ENCODE assay signal across 1 cellular context in genomic region chr16:67943256-67943618, GRCh38.
TF ChIP-seq lines count a peak whose summit lies in the region.

No MANE protein-coding gene starts in this region.

TF ChIP-seq in HepG2, 621 proteins besides CTCF, POLR2A, EP300 and RAD21 (continued from another document and continues in another):
- TF ChIP-seq DZIP1 (CRISPR knock-in tag; IDR thresholded peaks at IDR 0.05) (0 out of 2 replicates have a peak, but pooled peaks have one; percentile 13), HNF1B (CRISPR knock-in tag; IDR thresholded peaks at IDR 0.05) (no peak), IKZF5 (CRISPR knock-in tag; IDR thresholded peaks at IDR 0.05) (0 out of 2 replicates have a peak, but pooled peaks have one; percentile 6), RNF219 (CRISPR knock-in tag; IDR thresholded peaks at IDR 0.05) (no peak), GZF1 (CRISPR knock-in tag; IDR thresholded peaks at IDR 0.05) (0 out of 2 replicates have a peak, but pooled peaks have one; percentile 1), ZNF207 (IDR thresholded peaks at IDR 0.05; ENCODE audit: borderline replicate concordance) (no peak), SSRP1 (CRISPR knock-in tag; IDR thresholded peaks at IDR 0.05) (no peak), LRRFIP1 (CRISPR knock-in tag; conservative IDR thresholded peaks at IDR 0.05) (no peak), ZNF333 (CRISPR knock-in tag; IDR thresholded peaks at IDR 0.05; ENCODE audit: borderline replicate concordance) (no peak), HMGA1 (CRISPR knock-in tag; conservative IDR thresholded peaks at IDR 0.05) (no peak), MBNL3 (CRISPR knock-in tag; conservative IDR thresholded peaks at IDR 0.05) (no peak), ZNF572 (CRISPR knock-in tag; IDR thresholded peaks at IDR 0.05) (no peak), PAF1 (CRISPR knock-in tag; IDR thresholded peaks at IDR 0.05) (no peak), ZNF580 (CRISPR knock-in tag; IDR thresholded peaks at IDR 0.05; ENCODE audit: borderline replicate concordance, low read depth) (no peak), STAG1 (CRISPR knock-in tag; IDR thresholded peaks at IDR 0.05) (no peak), U2AF1 (optimal IDR thresholded peaks at IDR 0.05; ENCODE audit: low read depth, low read length) (no peak), ZNF253 (CRISPR knock-in tag; IDR thresholded peaks at IDR 0.05; ENCODE audit: borderline replicate concordance) (no peak), SMYD3 (CRISPR knock-in tag; IDR thresholded peaks at IDR 0.05) (no peak), MTA1 (CRISPR knock-in tag; IDR thresholded peaks at IDR 0.05; ENCODE audit: borderline replicate concordance) (peak; percentile 99), GLI4 (CRISPR knock-in tag; IDR thresholded peaks at IDR 0.05; ENCODE audit: borderline replicate concordance) (no peak), ZFP82 (CRISPR knock-in tag; IDR thresholded peaks at IDR 0.05; ENCODE audit: borderline replicate concordance) (no peak), TBX2 (CRISPR knock-in tag; IDR thresholded peaks at IDR 0.05; ENCODE audit: borderline replicate concordance) (peak; percentile 88), NKX3-1 (CRISPR knock-in tag; IDR thresholded peaks at IDR 0.05) (no peak), STAT6 (CRISPR knock-in tag; IDR thresholded peaks at IDR 0.05; ENCODE audit: borderline replicate concordance) (0 out of 2 replicates have a peak, but pooled peaks have one; percentile 16), ZNF574 (CRISPR knock-in tag; IDR thresholded peaks at IDR 0.05) (no peak), ZNF616 (CRISPR knock-in tag; IDR thresholded peaks at IDR 0.05; ENCODE audit: low read depth) (no peak), ZNF12 (CRISPR knock-in tag; IDR thresholded peaks at IDR 0.05) (no peak), ZNF225 (CRISPR knock-in tag; IDR thresholded peaks at IDR 0.05) (no peak), SMARCC2 (IDR thresholded peaks at IDR 0.05) (no peak), NCOA5 (CRISPR knock-in tag; IDR thresholded peaks at IDR 0.05) (no peak), ZZZ3 (CRISPR knock-in tag; IDR thresholded peaks at IDR 0.05; ENCODE audit: borderline replicate concordance) (no peak; the same call in 1 of the 2 replicates), SIN3B (IDR thresholded peaks at IDR 0.05; ENCODE audit: low read length) (no peak), POLR2G (IDR thresholded peaks at IDR 0.05; ENCODE audit: low read depth, low read length) (no peak), CHD2 (IDR thresholded peaks at IDR 0.05; ENCODE audit: low read depth, low read length) (no peak), ZNF143 (CRISPR knock-in tag; IDR thresholded peaks at IDR 0.05) (0 out of 2 replicates have a peak, but pooled peaks have one; percentile 1), FOXA1 (IDR thresholded peaks at IDR 0.05) (no peak), FOXA1 (CRISPR knock-in tag; IDR thresholded peaks at IDR 0.05) (peak; percentile 79), HOXD1 (CRISPR knock-in tag; IDR thresholded peaks at IDR 0.05) (no peak), MIER3 (CRISPR knock-in tag; IDR thresholded peaks at IDR 0.05; ENCODE audit: borderline replicate concordance) (peak; percentile 57; the same call in 1 of the 2 replicates), TARDBP (CRISPR knock-in tag; IDR thresholded peaks at IDR 0.05) (peak; percentile 82; the same call in 1 of the 2 replicates), SMAD3 (CRISPR knock-in tag; IDR thresholded peaks at IDR 0.05) (no peak), CAMTA2 (CRISPR knock-in tag; IDR thresholded peaks at IDR 0.05; ENCODE audit: borderline replicate concordance) (no peak), PREB (CRISPR knock-in tag; IDR thresholded peaks at IDR 0.05) (no peak), BORCS8-MEF2B (CRISPR knock-in tag; IDR thresholded peaks at IDR 0.05) (no peak), NCOR1 (IDR thresholded peaks at IDR 0.05; ENCODE audit: borderline replicate concordance, low read length) (peak; percentile 95), ZFP36L1 (CRISPR knock-in tag; IDR thresholded peaks at IDR 0.05) (no peak), MZF1 (CRISPR knock-in tag; IDR thresholded peaks at IDR 0.05; ENCODE audit: borderline replicate concordance) (no peak)
